ENCODE assay signal across 27 cellular contexts in genomic region chr13:103531278-103531677, GRCh38.
"Had no signal": no experiment of that assay in that cellular context is flagged by ENCODE, and none has a peak within 500 bp of the region (broad histone marks: within the 10 kb centered on the region; RNA-seq: fewer than 3 reads in every experiment).

No MANE protein-coding gene starts in this region.

- H3K36me3 ChIP-seq: adrenal gland, cardiac muscle cell, esophagus muscularis mucosa, heart left ventricle, ovary, prostate gland, right atrium auricular region, thoracic aorta had no signal

- H3K9me3 ChIP-seq: adrenal gland, body of pancreas, esophagus muscularis mucosa, heart left ventricle, ovary, right atrium auricular region, thoracic aorta had no signal

- H3K4me1 ChIP-seq: adrenal gland, body of pancreas, esophagus muscularis mucosa, foreskin keratinocyte, heart left ventricle, prostate gland, right atrium auricular region had no signal

- H3K4me3 ChIP-seq: adrenal gland, body of pancreas, cardiac muscle cell, esophagus muscularis mucosa, heart left ventricle, ovary, prostate gland, right atrium auricular region, thoracic aorta had no signal

- H3K27me3 ChIP-seq: adrenal gland, body of pancreas, cardiac muscle cell, esophagus muscularis mucosa, foreskin keratinocyte, heart left ventricle, ovary, right atrium auricular region had no signal

- H3K27ac ChIP-seq: adrenal gland, body of pancreas, cardiac muscle cell, esophagus muscularis mucosa, foreskin keratinocyte, heart left ventricle, ovary, prostate gland, right atrium auricular region, thoracic aorta, VCaP had no signal

- ATAC-seq: activated CD4-positive, CD25-positive, alpha-beta regulatory T cell treated with anti-CD3 and anti-CD28 coated beads, Interleukin-2, amount 50 U/mL, for 24 hours; body of pancreas; foreskin keratinocyte; naive thymus-derived CD4-positive, alpha-beta T cell; stimulated activated effector memory CD8-positive, alpha-beta T cell treated with anti-CD3 and anti-CD28 coated beads, Interleukin-12 subunit alpha, Interleukin-12 subunit beta, amount 100 ng/mL, for 72 hours had no signal

- FAIRE-seq: TTC549, urothelium cell line had no signal

- DNase-seq: activated CD4-positive, alpha-beta T cell treated with anti-CD3 and anti-CD28 coated beads for 48 hours; activated CD4-positive, alpha-beta T cell treated with anti-CD3 and anti-CD28 coated beads, Interleukin-2, amount 50 U/mL, for 48 hours; activated CD8-positive, alpha-beta memory T cell treated with anti-CD3 and anti-CD28 coated beads for 24 hours; activated effector memory CD4-positive, alpha-beta T cell treated with anti-CD3 and anti-CD28 coated beads, Interleukin-2, amount 50 U/mL, for 16 hours; activated naive CD4-positive, alpha-beta T cell treated with anti-CD3 and anti-CD28 coated beads for 36 hours; activated naive CD8-positive, alpha-beta T cell treated with anti-CD3 and anti-CD28 coated beads for 36 hours; activated T-cell treated with anti-CD3 and anti-CD28 coated beads, Interleukin-2, amount 50 U/mL, for 1 hour; adrenal gland; aorta; body of pancreas; dermis blood vessel endothelial cell; effector CD4-positive, alpha-beta T cell; foreskin keratinocyte; heart left ventricle; naive thymus-derived CD4-positive, alpha-beta T cell; ovary; stimulated activated CD4-positive, alpha-beta T cell treated with anti-CD3 and anti-CD28 coated beads, Interleukin-4, amount 100 ng/mL, for 24 hours had no signal
